Comparison of ENCODE assay signal across 9 cellular contexts in the genomic region with DNA sequence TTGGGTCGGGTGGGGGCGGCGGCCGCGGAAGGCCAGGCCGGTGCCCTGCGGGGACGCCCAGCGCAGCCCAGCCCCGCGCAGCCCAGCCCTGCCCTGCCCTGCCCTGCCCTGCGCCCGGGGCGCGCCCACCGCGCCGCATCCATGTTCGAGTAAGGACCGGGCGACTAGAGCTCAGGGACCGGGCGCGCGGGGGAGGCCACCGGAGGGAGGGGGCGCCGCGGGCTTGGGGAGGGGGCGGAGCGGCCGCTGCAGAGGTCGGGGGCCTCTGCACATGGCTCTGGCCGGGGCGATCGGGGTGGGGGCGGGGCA. TPM values are rescaled to one million over a fixed set of nuclear protein-coding genes. Genes with fewer than 3 reads are reported as not detected.
DNase-seq lines count a peak whose midpoint lies in the region; ATAC-seq, FAIRE-seq and TF ChIP-seq lines count a peak whose summit lies in the region.
"Had no signal": no experiment of that assay in that cellular context is flagged by ENCODE, and none has a peak within 500 bp of the region (broad histone marks: within the 10 kb centered on the region; RNA-seq: fewer than 3 reads in every experiment).

No MANE protein-coding gene starts in this region.

- no peaks in the 10 kb centered on the region for H4K20me1 ChIP-seq in HCT116 (ENCODE audit: insufficient read depth)

- intact Hi-C loops in HCT116 (cut with micrococcal nuclease) (no loop called here), kidney (cut with DNase I) (no loop called here)
- intact Hi-C loops in activated CD8-positive, alpha-beta T cell treated with anti-CD3 and anti-CD28 coated beads for 36 hours (cut with micrococcal nuclease) = no loop called here

- TF ChIP-seq CTCF in HCT116 (IDR thresholded peaks at IDR 0.05 in 2 of 3, conservative IDR thresholded peaks at IDR 0.05 in 1 of 3; ENCODE audit: borderline replicate concordance in 1 of 3, insufficient read depth in 1 of 3, low read depth in 2 of 3, low read length in 2 of 3) = no peak
- no peak for TF ChIP-seq CTCF in activated CD8-positive, alpha-beta T cell treated with anti-CD3 and anti-CD28 coated beads for 36 hours (IDR thresholded peaks at IDR 0.05)
- TF ChIP-seq CTCF in kidney (IDR thresholded peaks at IDR 0.05; ENCODE audit: borderline replicate concordance, extremely low read depth, insufficient read depth) = no peak
- no peak for TF ChIP-seq CTCF in foreskin keratinocyte (conservative IDR thresholded peaks at IDR 0.05)

- CTCF ChIA-PET in HCT116 (lab: Charles Lee) = no interaction called here
- CTCF ChIA-PET in activated CD8-positive, alpha-beta T cell treated with anti-CD3 and anti-CD28 coated beads for 36 hours (lab: Charles Lee) = interaction anchor here (3.5 to 5.1 kb wide), 2 partner anchors 12 to 28 kb away, joined by 18 to 31 read pairs; no protein-coding TSS in a partner anchor

- H3K27ac ChIP-seq in HCT116 (ENCODE audit: low read depth, low read length) (peak overlapping the region; percentile 83; the same call in 1 of the 2 replicates), kidney (ENCODE audit: low read depth in 2 of 2, low read length in 2 of 2) (peak overlapping the region; percentile 79 to 80), temporal lobe (ENCODE audit: low read depth, low read length) (peak overlapping the region; percentile 93), foreskin keratinocyte (no peak overlapping the region)

- peaks cover 14 to 26% of the 10 kb centered on the region in 2 experiments; a peak in 3 of 4 replicates for H3K4me1 ChIP-seq in HCT116 (ENCODE audit: control insufficient read depth in 1 of 2, insufficient read depth in 2 of 2, low read length in 2 of 2)
- peaks cover 5 to 36% of the 10 kb centered on the region in 2 donors for H3K4me1 ChIP-seq in kidney (ENCODE audit: control insufficient read depth in 1 of 2, insufficient read depth in 1 of 2, low read depth in 1 of 2, low read length in 2 of 2)
- H3K4me1 ChIP-seq in foreskin keratinocyte = no peaks in the 10 kb centered on the region

- H3K4me3 ChIP-seq in HCT116 (replicated peaks in 1 of 2; ENCODE audit: low read depth in 1 of 2, low read length in 2 of 2) = peak overlapping the region; percentile 66 to 75
- peak overlapping the region in 1 of 2 donors; percentile 71 for H3K4me3 ChIP-seq in kidney (ENCODE audit: low read length in 2 of 2)

- no TSS peak for BruUV-seq in HCT116 (replicated peaks; lab: Mats Ljungman, UMichigan)

- H3K9me3 ChIP-seq in HCT116 (ENCODE audit: control insufficient read depth in 1 of 2, insufficient read depth in 1 of 2, low read depth in 1 of 2, low read length in 2 of 2) (no peaks in the 10 kb centered on the region), kidney (ENCODE audit: control insufficient read depth in 1 of 2, low read length in 2 of 2) (no peaks in the 10 kb centered on the region)

- FAIRE-seq in kidney (lab: Jason Lieb, UNC) = no peak
- FAIRE-seq: islet of Langerhans, TTC549 had no signal

- peaks cover 0 to 3% of the 10 kb centered on the region in 2 experiments; a peak in 2 of 4 replicates for H3K36me3 ChIP-seq in HCT116 (ENCODE audit: control insufficient read depth in 1 of 2, insufficient read depth in 2 of 2, low read length in 2 of 2)
- peaks cover 0 to 2% of the 10 kb centered on the region in 2 donors for H3K36me3 ChIP-seq in kidney (ENCODE audit: control insufficient read depth in 1 of 2, insufficient read depth in 2 of 2, low read length in 2 of 2)

- H3K27me3 ChIP-seq in HCT116 (ENCODE audit: insufficient read depth, low read length) = no peaks in the 10 kb centered on the region
- no peaks in the 10 kb centered on the region for H3K27me3 ChIP-seq in foreskin keratinocyte

- no peaks in the 10 kb centered on the region for H3K9me3 Mint-ChIP-seq in activated CD8-positive, alpha-beta T cell treated with anti-CD3 and anti-CD28 coated beads for 36 hours
- peaks cover 0 to 2% (median 0%) of the 10 kb centered on the region in 6 donors for H3K9me3 Mint-ChIP-seq in immature natural killer cell

- peaks cover 35% of the 10 kb centered on the region for H3K36me3 Mint-ChIP-seq in activated CD8-positive, alpha-beta T cell treated with anti-CD3 and anti-CD28 coated beads for 36 hours (ENCODE audit: low read depth)
- H3K36me3 Mint-ChIP-seq in immature natural killer cell = no peaks in the 10 kb centered on the region

- H3K4me1 Mint-ChIP-seq in activated CD8-positive, alpha-beta T cell treated with anti-CD3 and anti-CD28 coated beads for 36 hours (ENCODE audit: low read depth) = peaks cover 56% of the 10 kb centered on the region
- H3K4me1 Mint-ChIP-seq in immature natural killer cell = peaks cover 55 to 60% of the 10 kb centered on the region in 2 donors

- POLR2A ChIA-PET in HCT116 (lab: Charles Lee) = no interaction called here
- POLR2A ChIA-PET in activated CD8-positive, alpha-beta T cell treated with anti-CD3 and anti-CD28 coated beads for 36 hours (lab: Charles Lee) = interaction anchor here (0.9 to 2.9 kb wide), 9 partner anchors 8 to 37 kb away, joined by 3 to 16 read pairs (median 3); no protein-coding TSS in a partner anchor

- peaks cover 42% of the 10 kb centered on the region for H3K79me2 ChIP-seq in HCT116 (ENCODE audit: insufficient read depth, low read length)

- no peaks in the 10 kb centered on the region for H3K9me2 ChIP-seq in HCT116 (ENCODE audit: insufficient read depth)

- H2AFZ ChIP-seq in HCT116 (ENCODE audit: low read depth, low read length, poor library complexity, severe bottlenecking) = no peak overlapping the region

- no peak for TF ChIP-seq RAD21 in HCT116 (IDR thresholded peaks at IDR 0.05; ENCODE audit: low read depth)

- peak overlapping the region; percentile 99 for H3K4me3 Mint-ChIP-seq in activated CD8-positive, alpha-beta T cell treated with anti-CD3 and anti-CD28 coated beads for 36 hours
- H3K4me3 Mint-ChIP-seq in immature natural killer cell = no peak overlapping the region

- peak overlapping the region; percentile 90 for H3K4me2 ChIP-seq in HCT116 (ENCODE audit: low read length)

- H3K27ac Mint-ChIP-seq in activated CD8-positive, alpha-beta T cell treated with anti-CD3 and anti-CD28 coated beads for 36 hours = no peak overlapping the region
- H3K27ac Mint-ChIP-seq in immature natural killer cell = peak overlapping the region in 1 of 6 donors; percentile 85

- H3K9ac ChIP-seq in HCT116 (ENCODE audit: low read length) (peak overlapping the region; percentile 92), kidney (ENCODE audit: low read length in 2 of 2) (peak overlapping the region in 1 of 2 donors; percentile 75)

- ATAC-seq in HCT116 (no peak), foreskin keratinocyte (no peak)
- no peak for ATAC-seq in activated CD8-positive, alpha-beta T cell treated with anti-CD3 and anti-CD28 coated beads for 36 hours

- peak; percentile 34 for TF ChIP-seq POLR2A in HCT116 (IDR thresholded peaks at IDR 0.05; ENCODE audit: borderline replicate concordance, extremely low read depth, insufficient read depth, insufficient read length)

- no peaks in the 10 kb centered on the region for H3K27me3 Mint-ChIP-seq in activated CD8-positive, alpha-beta T cell treated with anti-CD3 and anti-CD28 coated beads for 36 hours
- H3K27me3 Mint-ChIP-seq in immature natural killer cell (ENCODE audit: low read depth in 3 of 3) = peaks cover 0 to 14% (median 5%) of the 10 kb centered on the region in 3 donors

- DNase-seq in HCT116 (ENCODE audit: low read depth, low spot score) (no peak), kidney (no peak), HuH-7.5 (ENCODE audit: low spot score) (no peak), immature natural killer cell (no peak), foreskin keratinocyte (no peak)
- no peak for DNase-seq in activated CD8-positive, alpha-beta T cell treated with anti-CD3 and anti-CD28 coated beads for 36 hours

- RAD21 ChIA-PET in HCT116 (lab: Charles Lee; ENCODE audit: low non-redundant PET in 1 of 2, low total read pairs in 2 of 2, uncharacterized antibody in 2 of 2, unreplicated experiment in 2 of 2) = no interaction called here

TF ChIP-seq in HCT116, 20 proteins besides CTCF, POLR2A, EP300 and RAD21:
- TF ChIP-seq ZFX (IDR thresholded peaks at IDR 0.05) = peak; percentile 70
- no peak for TF ChIP-seq FOSL1 (IDR thresholded peaks at IDR 0.05; ENCODE audit: low read depth)

RNA-seq across cellular contexts. Expression of a gene that starts 0.2 kb away (rescaled TPM):
- total RNA-seq in HCT116 (2021; ENCODE audit: unreplicated experiment) (75.4 TPM), kidney (87.3 TPM), temporal lobe (36.1 TPM), foreskin keratinocyte (26.4 and 27.5 TPM in 2 replicates)
- 71.4 and 76.4 TPM in 2 replicates for polyA plus RNA-seq in HCT116 (2012)
- total RNA-seq in activated CD8-positive, alpha-beta T cell treated with anti-CD3 and anti-CD28 coated beads for 36 hours = 100 to 1,000 TPM; 128 to 134 TPM
- polyA plus RNA-seq in kidney (ENCODE audit: insufficient read depth, low read depth, low replicate concordance) (29.8 TPM), immature natural killer cell (10 to 100 TPM in 1 of 3 donors, 1 to 10 TPM in 2; 6.7 to 19.1 (median 7.8) TPM), foreskin keratinocyte (34.0 and 38.7 TPM in 2 replicates)

RNA-seq across cellular contexts. Expression of a gene that starts 30.0 kb away (rescaled TPM):
- total RNA-seq in HCT116 (2021; ENCODE audit: unreplicated experiment) (6.6 TPM), kidney (24.1 TPM), temporal lobe (0.49 TPM), foreskin keratinocyte (0.21 and 0.48 TPM in 2 replicates)
- polyA plus RNA-seq in HCT116 (2012) = 4.2 and 4.6 TPM in 2 replicates
- total RNA-seq in activated CD8-positive, alpha-beta T cell treated with anti-CD3 and anti-CD28 coated beads for 36 hours = under 1 TPM; 0.63 to 0.90 TPM
- polyA plus RNA-seq in kidney (ENCODE audit: insufficient read depth, low read depth, low replicate concordance) (9.6 TPM), immature natural killer cell (under 1 TPM; 0.27 to 0.83 (median 0.58) TPM), foreskin keratinocyte (0.25 and 0.43 TPM in 2 replicates)

RNA-seq across cellular contexts. Expression of a gene that starts 36.3 kb away (rescaled TPM):
- total RNA-seq in HCT116 (2021; ENCODE audit: unreplicated experiment) (3.6 TPM), kidney (9.1 TPM), temporal lobe (11.8 TPM), foreskin keratinocyte (3.2 and 3.6 TPM in 2 replicates)
- polyA plus RNA-seq in HCT116 (2012) = 1.8 and 1.9 TPM in 2 replicates
- 1 to 10 TPM; 5.1 to 5.6 TPM for total RNA-seq in activated CD8-positive, alpha-beta T cell treated with anti-CD3 and anti-CD28 coated beads for 36 hours
- polyA plus RNA-seq in kidney (ENCODE audit: insufficient read depth, low read depth, low replicate concordance) (2.0 TPM), immature natural killer cell (10 to 100 TPM in 2 of 3 donors, 1 to 10 TPM in 1; 8.4 to 17.2 (median 10.6) TPM), foreskin keratinocyte (0.72 and 0.95 TPM in 2 replicates)

RNA-seq across cellular contexts. Expression of a gene that starts 41.2 kb away (rescaled TPM):
- total RNA-seq in HCT116 (2021; ENCODE audit: unreplicated experiment) = 0.32 TPM
- 0.10 TPM in 1 of 2 replicates, not detected in the other for polyA plus RNA-seq in HCT116 (2012)
- under 1 TPM in 1 of 2 experiments, not detected in 1; 0.11 TPM for total RNA-seq in activated CD8-positive, alpha-beta T cell treated with anti-CD3 and anti-CD28 coated beads for 36 hours
- total RNA-seq in kidney = 134 TPM
- 331 TPM for polyA plus RNA-seq in kidney (ENCODE audit: insufficient read depth, low read depth, low replicate concordance)
- not detected for total RNA-seq in temporal lobe
- polyA plus RNA-seq in immature natural killer cell = not detected
- total RNA-seq in foreskin keratinocyte = not detected in 2 replicates
- not detected in 2 replicates for polyA plus RNA-seq in foreskin keratinocyte
